1 cellular context compared by ENCODE assay signal in the genomic region with DNA sequence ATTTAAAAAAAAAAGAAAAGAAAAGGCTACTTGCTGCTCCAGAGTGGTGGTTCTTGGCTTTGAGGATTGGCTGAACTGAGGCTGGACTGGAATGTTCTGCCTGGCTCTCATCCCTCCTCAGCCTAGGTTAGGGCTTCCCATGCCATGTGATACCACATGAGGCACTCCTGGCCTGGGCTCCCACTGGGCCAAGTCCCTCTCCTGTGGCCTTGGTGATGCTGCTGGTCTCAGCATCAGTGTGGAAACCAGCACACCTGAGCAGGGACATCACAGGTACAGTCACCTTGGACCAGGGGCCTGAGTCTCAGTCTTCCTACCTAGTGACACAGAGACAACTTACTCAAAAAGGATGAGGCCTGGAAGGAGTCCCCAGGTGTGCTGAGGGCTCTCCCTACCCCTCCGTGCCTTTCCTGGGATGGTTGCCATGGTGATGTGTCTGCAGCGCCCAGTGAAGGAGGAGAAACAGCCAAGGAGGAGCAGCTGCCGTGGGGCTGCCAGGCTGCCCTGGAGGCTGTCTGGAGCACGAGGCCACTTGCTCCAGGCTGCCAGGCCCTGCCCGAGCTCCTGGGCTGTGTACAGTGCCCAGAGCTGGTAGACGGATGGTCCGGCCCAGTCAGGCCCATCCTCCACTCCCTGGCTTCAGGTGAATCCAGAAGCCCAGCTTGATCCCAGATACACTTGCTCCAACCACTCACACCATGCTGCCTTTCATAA.
TF ChIP-seq lines count a peak whose summit lies in the region.

No MANE protein-coding gene starts in this region.

TF ChIP-seq in WTC11, 78 proteins besides CTCF, POLR2A, EP300 and RAD21 (continued from another document):
- TF ChIP-seq ATF1 (CRISPR knock-in tag; IDR thresholded peaks at IDR 0.05) (no peak), HMGA2 (CRISPR knock-in tag; IDR thresholded peaks at IDR 0.05) (no peak)
- TF ChIP-seq, protein P1, sequence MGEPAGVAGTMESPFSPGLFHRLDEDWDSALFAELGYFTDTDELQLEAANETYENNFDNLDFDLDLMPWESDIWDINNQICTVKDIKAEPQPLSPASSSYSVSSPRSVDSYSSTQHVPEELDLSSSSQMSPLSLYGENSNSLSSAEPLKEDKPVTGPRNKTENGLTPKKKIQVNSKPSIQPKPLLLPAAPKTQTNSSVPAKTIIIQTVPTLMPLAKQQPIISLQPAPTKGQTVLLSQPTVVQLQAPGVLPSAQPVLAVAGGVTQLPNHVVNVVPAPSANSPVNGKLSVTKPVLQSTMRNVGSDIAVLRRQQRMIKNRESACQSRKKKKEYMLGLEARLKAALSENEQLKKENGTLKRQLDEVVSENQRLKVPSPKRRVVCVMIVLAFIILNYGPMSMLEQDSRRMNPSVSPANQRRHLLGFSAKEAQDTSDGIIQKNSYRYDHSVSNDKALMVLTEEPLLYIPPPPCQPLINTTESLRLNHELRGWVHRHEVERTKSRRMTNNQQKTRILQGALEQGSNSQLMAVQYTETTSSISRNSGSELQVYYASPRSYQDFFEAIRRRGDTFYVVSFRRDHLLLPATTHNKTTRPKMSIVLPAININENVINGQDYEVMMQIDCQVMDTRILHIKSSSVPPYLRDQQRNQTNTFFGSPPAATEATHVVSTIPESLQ (CRISPR knock-in tag; IDR thresholded peaks at IDR 0.05): no peak
- TF ChIP-seq, protein P2, sequence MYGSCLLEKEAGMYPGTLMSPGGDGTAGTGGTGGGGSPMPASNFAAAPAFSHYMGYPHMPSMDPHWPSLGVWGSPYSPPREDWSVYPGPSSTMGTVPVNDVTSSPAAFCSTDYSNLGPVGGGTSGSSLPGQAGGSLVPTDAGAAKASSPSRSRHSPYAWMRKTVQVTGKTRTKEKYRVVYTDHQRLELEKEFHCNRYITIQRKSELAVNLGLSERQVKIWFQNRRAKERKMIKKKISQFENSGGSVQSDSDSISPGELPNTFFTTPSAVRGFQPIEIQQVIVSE (CRISPR knock-in tag; IDR thresholded peaks at IDR 0.05; ENCODE audit: borderline replicate concordance): no peak
- TF ChIP-seq, protein P3, sequence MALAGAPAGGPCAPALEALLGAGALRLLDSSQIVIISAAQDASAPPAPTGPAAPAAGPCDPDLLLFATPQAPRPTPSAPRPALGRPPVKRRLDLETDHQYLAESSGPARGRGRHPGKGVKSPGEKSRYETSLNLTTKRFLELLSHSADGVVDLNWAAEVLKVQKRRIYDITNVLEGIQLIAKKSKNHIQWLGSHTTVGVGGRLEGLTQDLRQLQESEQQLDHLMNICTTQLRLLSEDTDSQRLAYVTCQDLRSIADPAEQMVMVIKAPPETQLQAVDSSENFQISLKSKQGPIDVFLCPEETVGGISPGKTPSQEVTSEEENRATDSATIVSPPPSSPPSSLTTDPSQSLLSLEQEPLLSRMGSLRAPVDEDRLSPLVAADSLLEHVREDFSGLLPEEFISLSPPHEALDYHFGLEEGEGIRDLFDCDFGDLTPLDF (CRISPR knock-in tag; IDR thresholded peaks at IDR 0.05): no peak
